ENCODE assay signal across 8 cellular contexts in the genomic region with DNA sequence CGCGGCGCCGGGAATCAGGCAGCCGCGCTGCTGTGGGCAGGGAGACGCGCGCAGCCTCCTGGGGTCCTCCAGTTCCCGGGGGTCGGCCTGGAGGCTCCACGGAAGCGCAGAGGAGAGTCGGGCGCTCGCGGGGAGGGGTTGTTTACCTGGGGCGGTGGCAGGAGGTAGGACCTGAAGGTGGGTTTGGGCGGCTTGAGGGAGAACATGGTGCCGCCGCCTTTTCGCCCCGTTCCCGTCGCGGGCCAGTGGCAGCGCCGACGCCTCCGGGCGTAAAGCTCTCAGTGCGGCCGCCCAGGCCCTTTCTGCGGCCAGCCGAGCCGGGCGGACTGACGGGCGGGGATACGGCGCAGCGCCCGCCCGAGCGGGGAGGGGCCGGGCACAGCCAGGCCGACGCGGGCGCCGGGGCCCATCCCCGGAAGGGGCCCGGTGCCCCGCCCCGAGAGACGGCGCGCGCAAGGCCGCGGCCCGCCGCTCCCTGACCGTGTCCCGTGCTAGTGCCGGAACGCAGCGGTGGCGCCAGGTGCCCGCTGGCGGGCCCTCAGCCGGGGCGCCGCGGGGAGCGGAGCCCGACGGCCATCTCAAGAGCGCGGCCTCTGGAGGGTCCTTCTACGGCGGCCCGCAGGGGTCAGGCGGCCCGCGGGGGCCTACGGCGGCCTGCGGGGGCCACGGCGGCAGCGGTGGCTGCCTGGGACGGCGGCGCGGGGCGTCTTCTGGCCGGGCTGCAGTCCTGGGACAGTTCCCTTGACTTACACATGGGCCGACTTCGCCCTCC. TPM values are rescaled to one million over a fixed set of nuclear protein-coding genes. Genes with fewer than 3 reads are reported as not detected.
DNase-seq lines count a peak whose midpoint lies in the region; FAIRE-seq and TF ChIP-seq lines count a peak whose summit lies in the region.

A gene with protein sequence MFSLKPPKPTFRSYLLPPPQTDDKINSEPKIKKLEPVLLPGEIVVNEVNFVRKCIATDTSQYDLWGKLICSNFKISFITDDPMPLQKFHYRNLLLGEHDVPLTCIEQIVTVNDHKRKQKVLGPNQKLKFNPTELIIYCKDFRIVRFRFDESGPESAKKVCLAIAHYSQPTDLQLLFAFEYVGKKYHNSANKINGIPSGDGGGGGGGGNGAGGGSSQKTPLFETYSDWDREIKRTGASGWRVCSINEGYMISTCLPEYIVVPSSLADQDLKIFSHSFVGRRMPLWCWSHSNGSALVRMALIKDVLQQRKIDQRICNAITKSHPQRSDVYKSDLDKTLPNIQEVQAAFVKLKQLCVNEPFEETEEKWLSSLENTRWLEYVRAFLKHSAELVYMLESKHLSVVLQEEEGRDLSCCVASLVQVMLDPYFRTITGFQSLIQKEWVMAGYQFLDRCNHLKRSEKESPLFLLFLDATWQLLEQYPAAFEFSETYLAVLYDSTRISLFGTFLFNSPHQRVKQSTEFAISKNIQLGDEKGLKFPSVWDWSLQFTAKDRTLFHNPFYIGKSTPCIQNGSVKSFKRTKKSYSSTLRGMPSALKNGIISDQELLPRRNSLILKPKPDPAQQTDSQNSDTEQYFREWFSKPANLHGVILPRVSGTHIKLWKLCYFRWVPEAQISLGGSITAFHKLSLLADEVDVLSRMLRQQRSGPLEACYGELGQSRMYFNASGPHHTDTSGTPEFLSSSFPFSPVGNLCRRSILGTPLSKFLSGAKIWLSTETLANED (minus strand): TSS at position 328 of the 772 bp plus-strand sequence. CDS start 122 bp downstream, at position 206.

- peak within 1 kb of the TSS; percentile 89 to 99 (median 97) for H3K27ac ChIP-seq in skin epidermis

- peak within 1 kb of the TSS; percentile 92 for H3K4me3 Mint-ChIP-seq in MCF 10A (ENCODE audit: unreplicated experiment)

- no peaks in the 10 kb centered on the region for H3K9me3 Mint-ChIP-seq in MCF 10A (ENCODE audit: unreplicated experiment)

- peaks cover 3% of the 10 kb centered on the region for H3K9me3 ChIP-seq in iPS-18c (ENCODE audit: control insufficient read depth, insufficient read depth, low read length)

- CTCF ChIA-PET in HEK293T (lab: Yijun Ruan, JAX), result no interaction called here
- CTCF ChIA-PET in MCF 10A (lab: Yijun Ruan, JAX), result interaction anchor here (0.6 to 1.7 kb wide), 6 partner anchors 15 to 497 kb away, joined by 3 to 5 read pairs (median 4); no protein-coding TSS in a partner anchor

- DNase-seq in GM12892 (ENCODE audit: insufficient read length) (peak; percentile 87), HEK293T (ENCODE audit: extremely low spot score) (peak; percentile 74), MV-4-11 (lab: John Stamatoyannopoulos, UW) (peak; percentile 60), UCSD-AML1 (lab: John Stamatoyannopoulos, UW; ENCODE audit: unreplicated experiment) (peak; percentile 89), MCF 10A (ENCODE audit: unreplicated experiment) (peak; percentile 65), NCI-H1694 treated with DMSO at 0.1 percent for 48 hours (lab: John Stamatoyannopoulos, UW) (no peak)

- H3K36me3 Mint-ChIP-seq in MCF 10A (ENCODE audit: insufficient read depth, unreplicated experiment), result peaks cover 5% of the 10 kb centered on the region

- H3K27me3 Mint-ChIP-seq in MCF 10A (ENCODE audit: insufficient read depth, unreplicated experiment), result no peaks in the 10 kb centered on the region

- peak; percentile 96 for FAIRE-seq in GM12892 (lab: Jason Lieb, UNC)

- H3K27ac Mint-ChIP-seq in MCF 10A (ENCODE audit: low read depth, unreplicated experiment), result peak within 1 kb of the TSS; percentile 97

- peak; percentile 97 for TF ChIP-seq POLR2A in GM12892 (IDR thresholded peaks at IDR 0.05; ENCODE audit: low read depth, low read length)

- BruUV-seq in MCF 10A (replicated peaks; lab: Mats Ljungman, UMichigan), result no TSS peak

- POLR2A ChIA-PET in HEK293T (lab: Yijun Ruan, JAX), result interaction anchor here (0.5 to 2.1 kb wide), 8 partner anchors 8 to 132 kb away, joined by 3 to 7 read pairs (median 3); a partner anchor contains a TSS
- POLR2A ChIA-PET in MCF 10A (lab: Yijun Ruan, JAX), result interaction anchor here (0.6 to 4.0 kb wide), 35 partner anchors 9 to 443 kb away, joined by 3 to 35 read pairs (median 5); a partner anchor contains a TSS

- peaks cover 13% of the 10 kb centered on the region for H3K4me1 Mint-ChIP-seq in MCF 10A (ENCODE audit: insufficient read depth, unreplicated experiment)

- intact Hi-C loops in MCF 10A (cut with micrococcal nuclease), result loop anchor here (2.0 to 5.0 kb wide), 4 partner anchors 37 to 496 kb away; a partner anchor contains a TSS

- TF ChIP-seq CTCF in MCF 10A (IDR thresholded peaks at IDR 0.05; ENCODE audit: unreplicated experiment), result no peak

- peak within 1 kb of the TSS; percentile 82 for H3K4me3 ChIP-seq in iPS-18c (ENCODE audit: insufficient read depth, low read depth, low read length)
- peak within 1 kb of the TSS; percentile 87 to 98 (median 93) for H3K4me3 ChIP-seq in skin epidermis

TF ChIP-seq in HEK293T, 16 proteins besides CTCF, POLR2A, EP300 and RAD21:
- no peak for TF ChIP-seq BHLHE40 (IDR thresholded peaks at IDR 0.05; ENCODE audit: borderline replicate concordance)
- no peak for TF ChIP-seq L3MBTL2 (conservative IDR thresholded peaks at IDR 0.05)
- no peak for TF ChIP-seq FOXM1 (IDR thresholded peaks at IDR 0.05; ENCODE audit: borderline replicate concordance)
- no peak for TF ChIP-seq ELF4 (IDR thresholded peaks at IDR 0.05)
- TF ChIP-seq TARDBP (IDR thresholded peaks at IDR 0.05), result no peak
- TF ChIP-seq ARNT (IDR thresholded peaks at IDR 0.05), result no peak
- TF ChIP-seq HDGF (IDR thresholded peaks at IDR 0.05; ENCODE audit: borderline replicate concordance), result no peak
- no peak for TF ChIP-seq ZNF384 (IDR thresholded peaks at IDR 0.05)
- TF ChIP-seq SP1 (IDR thresholded peaks at IDR 0.05), result no peak
- no peak for TF ChIP-seq LEF1 (IDR thresholded peaks at IDR 0.05; ENCODE audit: borderline replicate concordance)
- TF ChIP-seq NFRKB (IDR thresholded peaks at IDR 0.05), result no peak
- TF ChIP-seq SUZ12 (IDR thresholded peaks at IDR 0.05), result no peak
- TF ChIP-seq FOXK2 (IDR thresholded peaks at IDR 0.05), result no peak
- TF ChIP-seq, protein P1, sequence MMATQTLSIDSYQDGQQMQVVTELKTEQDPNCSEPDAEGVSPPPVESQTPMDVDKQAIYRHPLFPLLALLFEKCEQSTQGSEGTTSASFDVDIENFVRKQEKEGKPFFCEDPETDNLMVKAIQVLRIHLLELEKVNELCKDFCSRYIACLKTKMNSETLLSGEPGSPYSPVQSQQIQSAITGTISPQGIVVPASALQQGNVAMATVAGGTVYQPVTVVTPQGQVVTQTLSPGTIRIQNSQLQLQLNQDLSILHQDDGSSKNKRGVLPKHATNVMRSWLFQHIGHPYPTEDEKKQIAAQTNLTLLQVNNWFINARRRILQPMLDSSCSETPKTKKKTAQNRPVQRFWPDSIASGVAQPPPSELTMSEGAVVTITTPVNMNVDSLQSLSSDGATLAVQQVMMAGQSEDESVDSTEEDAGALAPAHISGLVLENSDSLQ (IDR thresholded peaks at IDR 0.05), result no peak
- TF ChIP-seq FOXA1 (IDR thresholded peaks at IDR 0.05), result no peak

RNA-seq across cellular contexts. Expression of the gene that starts here (rescaled TPM):
- 10.3 TPM for polyA plus RNA-seq in GM12892 (2012; ENCODE audit: missing spikeins)
- total RNA-seq in MCF 10A (2022), result 11.4 and 13.0 TPM in 2 replicates
